Comparison of ENCODE assay signal across 1 cellular context in the genomic region with DNA sequence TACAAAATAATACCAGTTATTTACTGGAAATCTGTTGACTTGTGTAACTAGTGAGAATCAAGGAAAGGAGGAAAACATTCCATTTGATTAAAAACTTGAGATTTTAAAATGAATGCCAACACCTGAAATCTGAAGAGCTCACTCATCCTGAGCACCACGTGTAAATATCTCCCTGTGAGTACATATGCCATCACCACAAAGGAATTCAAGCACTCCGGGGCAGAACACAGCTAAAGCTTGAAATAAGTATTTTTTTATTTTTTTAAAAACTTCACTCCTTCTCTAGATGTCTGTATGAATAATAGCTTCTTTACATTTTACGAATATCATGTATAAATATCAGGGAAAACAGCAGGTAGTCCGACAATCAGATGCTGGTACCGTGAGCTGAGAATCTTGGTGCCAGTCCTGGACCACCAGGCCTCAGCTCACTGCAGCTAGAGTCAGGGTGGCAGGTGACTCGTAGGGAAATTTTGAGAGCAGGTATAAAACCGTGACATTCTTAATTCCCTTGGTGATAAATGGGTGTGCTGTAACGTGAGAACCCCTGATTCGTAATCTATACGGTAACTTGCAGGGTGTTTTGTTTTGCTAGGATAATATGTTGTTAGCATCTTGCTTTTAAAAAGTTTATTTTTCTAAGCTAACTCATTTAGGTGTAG.
TF ChIP-seq lines count a peak whose summit lies in the region.

No MANE protein-coding gene starts in this region.

TF ChIP-seq in HEK293T, 16 proteins besides CTCF, POLR2A, EP300 and RAD21 (continued from another document):
- TF ChIP-seq, protein P1, sequence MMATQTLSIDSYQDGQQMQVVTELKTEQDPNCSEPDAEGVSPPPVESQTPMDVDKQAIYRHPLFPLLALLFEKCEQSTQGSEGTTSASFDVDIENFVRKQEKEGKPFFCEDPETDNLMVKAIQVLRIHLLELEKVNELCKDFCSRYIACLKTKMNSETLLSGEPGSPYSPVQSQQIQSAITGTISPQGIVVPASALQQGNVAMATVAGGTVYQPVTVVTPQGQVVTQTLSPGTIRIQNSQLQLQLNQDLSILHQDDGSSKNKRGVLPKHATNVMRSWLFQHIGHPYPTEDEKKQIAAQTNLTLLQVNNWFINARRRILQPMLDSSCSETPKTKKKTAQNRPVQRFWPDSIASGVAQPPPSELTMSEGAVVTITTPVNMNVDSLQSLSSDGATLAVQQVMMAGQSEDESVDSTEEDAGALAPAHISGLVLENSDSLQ (IDR thresholded peaks at IDR 0.05) = peak; percentile 53
